Comparison of ENCODE assay signal across 8 cellular contexts in genomic region chr6:73518982-73519850, GRCh38. TPM values are rescaled to one million over a fixed set of nuclear protein-coding genes. Genes with fewer than 3 reads are reported as not detected.
DNase-seq lines count a peak whose midpoint lies in the region; ATAC-seq, FAIRE-seq and TF ChIP-seq lines count a peak whose summit lies in the region.
"Not testable (repeated sequence)": the region's sequence is repeated elsewhere in the genome, so short reads cannot be mapped to it uniquely, and the experiment has no call there.

No MANE protein-coding gene starts in this region.

- peaks cover 74% of the 10 kb centered on the region for H3F3A ChIP-seq in neural progenitor cell (ENCODE audit: low read depth)

- FAIRE-seq in endothelial cell of umbilical vein (lab: Jason Lieb, UNC); keratinocyte (lab: Jason Lieb, UNC): not testable (repeated sequence)

- H3K79me2 ChIP-seq in endothelial cell of umbilical vein (ENCODE audit: control insufficient read depth, insufficient read depth, low read length) (peaks cover 47% of the 10 kb centered on the region), keratinocyte (ENCODE audit: control insufficient read depth, insufficient read depth, low read length) (peaks cover 26% of the 10 kb centered on the region), neural progenitor cell (ENCODE audit: low read depth) (peaks cover 55% of the 10 kb centered on the region)

- not testable (repeated sequence) for H3K9me3 ChIP-seq in CD8-positive, alpha-beta T cell (ENCODE audit: low read length); HUES64 (ENCODE audit: insufficient read depth, low read depth, low read length); endothelial cell of umbilical vein (replicated peaks; ENCODE audit: control insufficient read depth, insufficient read depth, low read length); keratinocyte (ENCODE audit: control insufficient read depth, low read depth, low read length); neural progenitor cell (ENCODE audit: low read depth)

- not testable (repeated sequence) for TF ChIP-seq CTCF in CD8-positive, alpha-beta T cell (IDR thresholded peaks at IDR 0.05); endothelial cell of umbilical vein (IDR thresholded peaks at IDR 0.05; ENCODE audit: extremely low read depth in 1 of 2, insufficient read depth in 1 of 2, low read depth in 1 of 2, low read length in 2 of 2); keratinocyte (optimal IDR thresholded peaks at IDR 0.05 in 1 of 3, IDR thresholded peaks at IDR 0.05 in 1 of 3, conservative IDR thresholded peaks at IDR 0.05 in 1 of 3; ENCODE audit: extremely low read depth in 1 of 3, insufficient read depth in 2 of 3, low read length in 3 of 3); neural progenitor cell (IDR thresholded peaks at IDR 0.05)

- POLR2A ChIA-PET in CD8-positive, alpha-beta T cell (lab: Charles Lee): interaction anchor here (1.1 to 10.2 kb wide), 15 partner anchors 7 to 135 kb away, joined by 3 to 112 read pairs (median 11); partner anchors contain the start of genes CGAS, MTO1 and SLC17A5
- POLR2A ChIA-PET in endothelial cell of umbilical vein (lab: Charles Lee): interaction anchor here (0.6 to 3.7 kb wide), 4 partner anchors 12 to 90 kb away, joined by 4 to 74 read pairs (median 5); no protein-coding TSS in a partner anchor

- H4K20me1 ChIP-seq in endothelial cell of umbilical vein (replicated peaks; ENCODE audit: control insufficient read depth, extremely low read depth, insufficient read depth, low read length): not testable (repeated sequence)
- H4K20me1 ChIP-seq in keratinocyte (ENCODE audit: control insufficient read depth, extremely low read depth, insufficient read depth, low read length) (peaks cover 21% of the 10 kb centered on the region), neural progenitor cell (ENCODE audit: low read depth) (peaks cover 63% of the 10 kb centered on the region)

- H3K4me2 ChIP-seq in endothelial cell of umbilical vein (ENCODE audit: insufficient read depth, low read length) (peak overlapping the region; percentile 95), keratinocyte (ENCODE audit: control insufficient read depth, extremely low read depth, insufficient read depth, low read depth, low read length) (peak overlapping the region; percentile 79), neural progenitor cell (peak overlapping the region; percentile 85)

- H3K4me3 Mint-ChIP-seq in CD8-positive, alpha-beta T cell: peak overlapping the region; percentile 92
- H3K4me3 Mint-ChIP-seq in T-helper 1 cell treated with Interleukin-12 subunit alpha and Interleukin-12 subunit beta and Interleukin-4 antibody, amounts not matched to agents 30 μg/mL and 1 μg/mL, for 36 hours: peak overlapping the region; percentile 91
- H3K4me3 Mint-ChIP-seq in neural progenitor cell: peak overlapping the region; percentile 93

- not testable (repeated sequence) for H3K27me3 Mint-ChIP-seq in CD8-positive, alpha-beta T cell (ENCODE audit: low read depth); T-helper 1 cell treated with Interleukin-12 subunit alpha and Interleukin-12 subunit beta and Interleukin-4 antibody, amounts not matched to agents 30 μg/mL and 1 μg/mL, for 36 hours (ENCODE audit: low read depth); neural progenitor cell (ENCODE audit: insufficient read depth, low read depth)

- intact Hi-C loops in CD8-positive, alpha-beta T cell (cut with DNase I, micrococcal nuclease): loop anchor here in 1 of 2 experiments (5.0 kb wide), 1 partner anchor 213 kb away; no protein-coding TSS in a partner anchor
- intact Hi-C loops in endothelial cell of umbilical vein (cut with micrococcal nuclease): not testable (repeated sequence)

- DNase-seq in CD8-positive, alpha-beta T cell; keratinocyte (ENCODE audit: low read depth, low spot score); neural progenitor cell (ENCODE audit: low spot score): not testable (repeated sequence)
- peak; percentile 14 for DNase-seq in endothelial cell of umbilical vein (ENCODE audit: low read depth, low spot score)

- peak overlapping the region; percentile 97 for H3K27ac Mint-ChIP-seq in CD8-positive, alpha-beta T cell
- H3K27ac Mint-ChIP-seq in T-helper 1 cell treated with Interleukin-12 subunit alpha and Interleukin-12 subunit beta and Interleukin-4 antibody, amounts not matched to agents 30 μg/mL and 1 μg/mL, for 36 hours: peak overlapping the region; percentile 99
- H3K27ac Mint-ChIP-seq in neural progenitor cell: peak overlapping the region; percentile 88

- H3K9me3 Mint-ChIP-seq in CD8-positive, alpha-beta T cell; T-helper 1 cell treated with Interleukin-12 subunit alpha and Interleukin-12 subunit beta and Interleukin-4 antibody, amounts not matched to agents 30 μg/mL and 1 μg/mL, for 36 hours; neural progenitor cell: not testable (repeated sequence)

- peak overlapping the region; percentile 97 for H3K27ac ChIP-seq in CD8-positive, alpha-beta T cell (ENCODE audit: low read depth, low read length)
- H3K27ac ChIP-seq in HUES64 (ENCODE audit: low read depth, low read length): peak overlapping the region; percentile 99
- H3K27ac ChIP-seq in angular gyrus (ENCODE audit: low read depth, low read length): peak overlapping the region; percentile 89
- H3K27ac ChIP-seq in endothelial cell of umbilical vein (ENCODE audit: insufficient read depth, low read depth, low read length): peak overlapping the region; percentile 92
- H3K27ac ChIP-seq in keratinocyte (ENCODE audit: control insufficient read depth, insufficient read depth, low read length): peak overlapping the region; percentile 99
- peak overlapping the region; percentile 97 for H3K27ac ChIP-seq in neural progenitor cell
- peak overlapping the region; percentile 97 for H3K27ac ChIP-seq in temporal lobe (ENCODE audit: low read depth, low read length)

- TF ChIP-seq POLR2A in endothelial cell of umbilical vein (IDR thresholded peaks at IDR 0.05; ENCODE audit: low read depth, low read length): not testable (repeated sequence)

- H3K4me1 Mint-ChIP-seq in CD8-positive, alpha-beta T cell (ENCODE audit: low read depth): peaks cover 72% of the 10 kb centered on the region
- H3K4me1 Mint-ChIP-seq in T-helper 1 cell treated with Interleukin-12 subunit alpha and Interleukin-12 subunit beta and Interleukin-4 antibody, amounts not matched to agents 30 μg/mL and 1 μg/mL, for 36 hours (ENCODE audit: low read depth): peaks cover 55% of the 10 kb centered on the region
- H3K4me1 Mint-ChIP-seq in neural progenitor cell: peaks cover 39% of the 10 kb centered on the region

- peaks cover 47% of the 10 kb centered on the region for H3K36me3 ChIP-seq in CD8-positive, alpha-beta T cell (ENCODE audit: insufficient read depth, low read length)
- H3K36me3 ChIP-seq in HUES64 (ENCODE audit: insufficient read depth, low read length) (peaks cover 59% of the 10 kb centered on the region), endothelial cell of umbilical vein (ENCODE audit: control insufficient read depth in 2 of 2, extremely low read depth in 1 of 2, insufficient read depth in 2 of 2, low read length in 2 of 2) (peaks cover 15 to 33% of the 10 kb centered on the region in 2 experiments), keratinocyte (ENCODE audit: control insufficient read depth in 2 of 2, extremely low read depth in 1 of 2, insufficient read depth in 2 of 2, low read length in 2 of 2) (peaks cover 13 to 40% of the 10 kb centered on the region in 2 experiments), neural progenitor cell (peaks cover 21% of the 10 kb centered on the region)

- 5% methylated on average over 5 of the region's 8 CpGs for WGBS in HUES64

- H3K4me3 ChIP-seq in CD8-positive, alpha-beta T cell (ENCODE audit: low read depth, low read length): peak overlapping the region; percentile 99
- H3K4me3 ChIP-seq in HUES64 (ENCODE audit: low read length) (peak overlapping the region; percentile 95), endothelial cell of umbilical vein (replicated peaks in 1 of 3; ENCODE audit: insufficient read depth in 1 of 3, low read depth in 1 of 3, low read length in 3 of 3) (peak overlapping the region; percentile 85 to 99 (median 95)), keratinocyte (ENCODE audit: control insufficient read depth in 2 of 3, extremely low read depth in 1 of 3, insufficient read depth in 2 of 3, low read depth in 1 of 3, low read length in 3 of 3) (peak overlapping the region; percentile 88 to 99 (median 94)), neural progenitor cell (peak overlapping the region; percentile 76)

- not testable (repeated sequence) for H2AFZ ChIP-seq in endothelial cell of umbilical vein (ENCODE audit: low read depth, low read length); keratinocyte (ENCODE audit: control insufficient read depth, low read length); neural progenitor cell (replicated peaks)

- dilution Hi-C loops in endothelial cell of umbilical vein (cut with MboI; ENCODE audit: extremely low pct_ligation_motif_present, low sequenced_read_pairs): loop anchor here (10.0 kb wide), 1 partner anchor 66 kb away; no protein-coding TSS in a partner anchor
- dilution Hi-C loops in keratinocyte (cut with MboI; ENCODE audit: extremely low pct_ligation_motif_present, low sequenced_read_pairs): loop anchor here (25.0 kb wide), 1 partner anchor 93 kb away; no protein-coding TSS in a partner anchor

- not testable (repeated sequence) for ATAC-seq in CD8-positive, alpha-beta T cell

- peak overlapping the region; percentile 100 for H3K9ac ChIP-seq in HUES64 (ENCODE audit: low read depth, low read length)
- peak overlapping the region; percentile 99 for H3K9ac ChIP-seq in endothelial cell of umbilical vein (replicated peaks; ENCODE audit: extremely low read depth, insufficient read depth, low read length)
- H3K9ac ChIP-seq in keratinocyte (ENCODE audit: control insufficient read depth, extremely low read depth, insufficient read depth, low read length): peak overlapping the region; percentile 100
- peak overlapping the region; percentile 95 for H3K9ac ChIP-seq in neural progenitor cell

- CTCF ChIA-PET in CD8-positive, alpha-beta T cell (lab: Charles Lee): interaction anchor here (13.3 kb wide), 1 partner anchor 91 kb away, joined by 288 read pairs; no protein-coding TSS in a partner anchor
- CTCF ChIA-PET in endothelial cell of umbilical vein (lab: Charles Lee): interaction anchor here (10.6 kb wide), 1 partner anchor 92 kb away, joined by 113 read pairs; no protein-coding TSS in a partner anchor

- not testable (repeated sequence) for H3K9me1 ChIP-seq in endothelial cell of umbilical vein (replicated peaks; ENCODE audit: control insufficient read depth, extremely low read depth, insufficient read depth, low read length); keratinocyte (ENCODE audit: control insufficient read depth, extremely low read depth, insufficient read depth, low read length)

- BruUV-seq in endothelial cell of umbilical vein (replicated peaks; lab: Mats Ljungman, UMichigan): not testable (repeated sequence)

- peaks cover 70% of the 10 kb centered on the region for H3K36me3 Mint-ChIP-seq in CD8-positive, alpha-beta T cell
- H3K36me3 Mint-ChIP-seq in T-helper 1 cell treated with Interleukin-12 subunit alpha and Interleukin-12 subunit beta and Interleukin-4 antibody, amounts not matched to agents 30 μg/mL and 1 μg/mL, for 36 hours (ENCODE audit: low read depth): peaks cover 63% of the 10 kb centered on the region
- peaks cover 35% of the 10 kb centered on the region for H3K36me3 Mint-ChIP-seq in neural progenitor cell

- peaks cover 54% of the 10 kb centered on the region for H3K4me1 ChIP-seq in CD8-positive, alpha-beta T cell (ENCODE audit: insufficient read depth, low read length)
- H3K4me1 ChIP-seq in HUES64 (ENCODE audit: insufficient read depth, low read length): not testable (repeated sequence)
- H3K4me1 ChIP-seq in endothelial cell of umbilical vein (ENCODE audit: control insufficient read depth, extremely low read depth, insufficient read depth, low read length) (peaks cover 33% of the 10 kb centered on the region), keratinocyte (ENCODE audit: control insufficient read depth, extremely low read depth, insufficient read depth, low read length) (peaks cover 19% of the 10 kb centered on the region), neural progenitor cell (peaks cover 17% of the 10 kb centered on the region)

- H3K27me3 ChIP-seq in CD8-positive, alpha-beta T cell (ENCODE audit: insufficient read depth, low read length); HUES64 (ENCODE audit: insufficient read depth, low read length); endothelial cell of umbilical vein (ENCODE audit: control insufficient read depth in 2 of 2, insufficient read depth in 2 of 2, low read length in 2 of 2); keratinocyte (ENCODE audit: control insufficient read depth, extremely low read depth, insufficient read depth, low read length); neural progenitor cell: not testable (repeated sequence)

RNA-seq across cellular contexts. Expression of gene EEF1A1, which starts 1.6 kb away (rescaled TPM):
- over 10,000 TPM; 16,418 to 17,118 TPM for total RNA-seq in CD8-positive, alpha-beta T cell
- polyA plus RNA-seq in HUES64 (2013, experiment 1 of 2): 7,340 TPM
- polyA plus RNA-seq in HUES64 (2013, experiment 2 of 2): 8,038 TPM
- total RNA-seq in endothelial cell of umbilical vein (9,186 and 9,456 TPM in 2 replicates), neural progenitor cell (ENCODE audit: low replicate concordance) (15,510 and 19,891 TPM in 2 replicates), temporal lobe (10,681 TPM)
- polyA plus RNA-seq in endothelial cell of umbilical vein (9,885 and 11,104 TPM in 2 replicates), keratinocyte (9,858 to 11,226 TPM (median 10,860 TPM) in 3 replicates)
- 14,586 and 14,653 TPM in 2 replicates for polyA plus RNA-seq in endothelial cell of umbilical vein (2011; cell fraction: cytosol; rRNA removed)
- 4,559 and 5,077 TPM in 2 replicates for polyA plus RNA-seq in endothelial cell of umbilical vein (2011; cell fraction: nucleus; rRNA removed)
- polyA plus RNA-seq in endothelial cell of umbilical vein (2012): 11,454 and 13,683 TPM in 2 replicates
- polyA minus RNA-seq in endothelial cell of umbilical vein (10,895 and 11,397 TPM in 2 replicates), keratinocyte (7,780 to 11,023 TPM (median 10,902 TPM) in 3 replicates)
- polyA minus RNA-seq in endothelial cell of umbilical vein (2011; cell fraction: cytosol; rRNA and poly(A)+ RNA removed): 4,495 TPM
- 1,103 and 1,399 TPM in 2 replicates for polyA minus RNA-seq in endothelial cell of umbilical vein (2011; cell fraction: nucleus; rRNA and poly(A)+ RNA removed)
- polyA plus RNA-seq in keratinocyte (2011; ENCODE audit: low read depth): 6,665 TPM
- polyA plus RNA-seq in keratinocyte (2011; cell fraction: cytosol; rRNA removed): 11,685 and 14,872 TPM in 2 replicates
- polyA plus RNA-seq in keratinocyte (2011; cell fraction: nucleus; rRNA removed): 3,107 and 3,232 TPM in 2 replicates
- 6,746 and 12,205 TPM in 2 replicates for polyA plus RNA-seq in keratinocyte (2012; ENCODE audit: low replicate concordance)
- 5,820 TPM for polyA minus RNA-seq in keratinocyte (2011; cell fraction: cytosol; rRNA and poly(A)+ RNA removed)
- 993 and 1,688 TPM in 2 replicates for polyA minus RNA-seq in keratinocyte (2011; cell fraction: nucleus; rRNA and poly(A)+ RNA removed)

RNA-seq across cellular contexts. Expression of gene MTO1, which starts 57.7 kb away (rescaled TPM):
- total RNA-seq in CD8-positive, alpha-beta T cell: 10 to 100 TPM; 35.7 to 37.0 TPM
- 27.8 TPM for polyA plus RNA-seq in HUES64 (2013, experiment 1 of 2)
- polyA plus RNA-seq in HUES64 (2013, experiment 2 of 2): 24.0 TPM
- 24.8 and 25.1 TPM in 2 replicates for total RNA-seq in endothelial cell of umbilical vein
- polyA plus RNA-seq in endothelial cell of umbilical vein: 10.7 and 12.6 TPM in 2 replicates
- 10.1 and 10.8 TPM in 2 replicates for polyA plus RNA-seq in endothelial cell of umbilical vein (2011; cell fraction: cytosol; rRNA removed)
- polyA plus RNA-seq in endothelial cell of umbilical vein (2011; cell fraction: nucleus; rRNA removed): 34.5 and 36.5 TPM in 2 replicates
- polyA plus RNA-seq in endothelial cell of umbilical vein (2012): 12.2 and 17.0 TPM in 2 replicates
- 17.6 and 20.4 TPM in 2 replicates for polyA minus RNA-seq in endothelial cell of umbilical vein
- polyA minus RNA-seq in endothelial cell of umbilical vein (2011; cell fraction: cytosol; rRNA and poly(A)+ RNA removed): 21.8 TPM
- 23.9 and 24.9 TPM in 2 replicates for polyA minus RNA-seq in endothelial cell of umbilical vein (2011; cell fraction: nucleus; rRNA and poly(A)+ RNA removed)
- 15.1 to 24.5 TPM (median 21.3 TPM) in 3 replicates for polyA plus RNA-seq in keratinocyte
- polyA plus RNA-seq in keratinocyte (2011; ENCODE audit: low read depth): 48.4 TPM
- 13.9 and 27.0 TPM in 2 replicates for polyA plus RNA-seq in keratinocyte (2011; cell fraction: cytosol; rRNA removed)
- 41.5 and 44.3 TPM in 2 replicates for polyA plus RNA-seq in keratinocyte (2011; cell fraction: nucleus; rRNA removed)
- 12.7 and 18.0 TPM in 2 replicates for polyA plus RNA-seq in keratinocyte (2012; ENCODE audit: low replicate concordance)
- 23.2 to 25.9 TPM (median 25.4 TPM) in 3 replicates for polyA minus RNA-seq in keratinocyte
- 15.2 TPM for polyA minus RNA-seq in keratinocyte (2011; cell fraction: cytosol; rRNA and poly(A)+ RNA removed)
- 13.0 and 22.4 TPM in 2 replicates for polyA minus RNA-seq in keratinocyte (2011; cell fraction: nucleus; rRNA and poly(A)+ RNA removed)
- total RNA-seq in neural progenitor cell (ENCODE audit: low replicate concordance): 28.6 and 40.0 TPM in 2 replicates
- 11.8 TPM for total RNA-seq in temporal lobe
